ENCODE assay signal across 16 cellular contexts in genomic region chr6:36888654-36889481, GRCh38.
DNase-seq lines count a peak whose midpoint lies in the region; ATAC-seq and TF ChIP-seq lines count a peak whose summit lies in the region.
"Had no signal": no experiment of that assay in that cellular context is flagged by ENCODE, and none has a peak within 500 bp of the region (broad histone marks: within the 10 kb centered on the region; RNA-seq: fewer than 3 reads in every experiment).

No MANE protein-coding gene starts in this region.

- peak overlapping the region; percentile 6 for H3K4me3 ChIP-seq in endocrine pancreas (ENCODE audit: control insufficient read depth, insufficient read depth, low read length)
- H3K4me3 ChIP-seq: upper lobe of right lung had no signal

- H3K4me1 ChIP-seq in endocrine pancreas (ENCODE audit: control insufficient read depth, insufficient read depth, low read length), result peaks cover 11% of the 10 kb centered on the region

- ATAC-seq in GM19463 (IDR thresholded peaks at IDR 0.05; ENCODE audit: unreplicated experiment), result no peak
- ATAC-seq: activated naive CD4-positive, alpha-beta T cell treated with anti-CD3 and anti-CD28 coated beads, Interleukin-2, amount 50 U/mL, for 72 hours; HCT116; stimulated activated naive B cell treated with anti-CD40 and anti-IgM and Interleukin-4, amounts not matched to agents 10 μg/mL and 1 μg/mL and 100 μg/mL, for 72 hours; upper lobe of right lung; WTC11 had no signal

- TF ChIP-seq CTCF in GM10266 (IDR thresholded peaks at IDR 0.05; ENCODE audit: control insufficient read depth, insufficient read depth, low read depth, missing control alignments), result no peak

- H3K9ac ChIP-seq in endocrine pancreas (ENCODE audit: control insufficient read depth, insufficient read depth, low read length), result no peak overlapping the region
- H3K9ac ChIP-seq: SK-N-SH had no signal

- in situ Hi-C loops in KBM-7 (cut with MboI; ENCODE audit: low pct_unique_long_range_greater_than_20kb, low sequenced_read_pairs), result no loop called here

- no peaks in the 10 kb centered on the region for H3K9me3 ChIP-seq in endocrine pancreas (ENCODE audit: control insufficient read depth, low read length)
- H3K9me3 ChIP-seq: SK-N-SH, upper lobe of right lung had no signal

- peak; percentile 25 for DNase-seq in NCI-H2107 treated with DMSO at 0.1 percent for 48 hours (lab: John Stamatoyannopoulos, UW; ENCODE audit: unreplicated experiment)
- DNase-seq in NCI-H2107 (lab: John Stamatoyannopoulos, UW), result no peak
- peak; percentile 18 for DNase-seq in GM10266 (ENCODE audit: extremely low spot score)
- DNase-seq in OCI-M1 (lab: John Stamatoyannopoulos, UW), result peak; percentile 74
- DNase-seq in activated effector memory CD4-positive, alpha-beta T cell treated with anti-CD3 and anti-CD28 coated beads, Interleukin-2, amount 50 U/mL, for 16 hours, result no peak
- DNase-seq in KBM-7, result no peak
- DNase-seq: effector memory CD4-positive, alpha-beta T cell; NCI-H1048; SK-N-SH; stimulated activated naive B cell treated with anti-CD40 and anti-IgM and Interleukin-4, amounts not matched to agents 10 μg/mL and 1 μg/mL and 100 μg/mL, for 72 hours; upper lobe of right lung had no signal

- H3K36me3 ChIP-seq in endocrine pancreas (ENCODE audit: control insufficient read depth, insufficient read depth, low read length), result no peaks in the 10 kb centered on the region
- H3K36me3 ChIP-seq: upper lobe of right lung had no signal

- no peaks in the 10 kb centered on the region for H3K27me3 ChIP-seq in endocrine pancreas (ENCODE audit: control insufficient read depth, insufficient read depth, low read length)
- H3K27me3 ChIP-seq: upper lobe of right lung had no signal

Comparison
In these comparisons a context has a peak if more than half of its experiments do, and no peak if none do; other contexts are left out.
1. DNase-seq: peak in NCI-H2107 treated with DMSO at 0.1 percent for 48 hours (single experiment), GM10266 (single experiment) and OCI-M1 (single experiment); none in NCI-H2107 (single experiment), activated effector memory CD4-positive, alpha-beta T cell treated with anti-CD3 and anti-CD28 coated beads, Interleukin-2, amount 50 U/mL, for 16 hours (single experiment) and KBM-7 (single experiment).